ENCODE assay signal across 9 cellular contexts in genomic region chr2:12819098-12819465, GRCh38.
DNase-seq lines count a peak whose midpoint lies in the region; ATAC-seq, FAIRE-seq and TF ChIP-seq lines count a peak whose summit lies in the region.
"Had no signal": no experiment of that assay in that cellular context is flagged by ENCODE, and none has a peak within 500 bp of the region (broad histone marks: within the 10 kb centered on the region; RNA-seq: fewer than 3 reads in every experiment).

No MANE protein-coding gene starts in this region.

- no peaks in the 10 kb centered on the region for H3K9me2 ChIP-seq in MM.1S (replicated peaks; ENCODE audit: insufficient read depth, low read length)

- H3K36me3 ChIP-seq in kidney (ENCODE audit: control insufficient read depth in 1 of 2, insufficient read depth in 2 of 2, low read length in 2 of 2) (no peaks in the 10 kb centered on the region), MM.1S (replicated peaks; ENCODE audit: insufficient read depth, low read length) (no peaks in the 10 kb centered on the region)
- H3K36me3 ChIP-seq in naive thymus-derived CD4-positive, alpha-beta T cell (ENCODE audit: control insufficient read depth in 2 of 3, insufficient read depth in 3 of 3, low read length in 3 of 3): no peaks in the 10 kb centered on the region

- H3K27me3 Mint-ChIP-seq in naive thymus-derived CD4-positive, alpha-beta T cell: peaks cover 0 to 19% (median 16%) of the 10 kb centered on the region in 5 donors

- H3K9me3 Mint-ChIP-seq in naive thymus-derived CD4-positive, alpha-beta T cell: no peaks in the 10 kb centered on the region

- H3K27ac Mint-ChIP-seq in naive thymus-derived CD4-positive, alpha-beta T cell: no peak overlapping the region

- H3K79me2 ChIP-seq in MM.1S (ENCODE audit: low read length): no peaks in the 10 kb centered on the region

- H3K27ac ChIP-seq in kidney (ENCODE audit: low read depth in 2 of 2, low read length in 2 of 2): peak overlapping the region; percentile 86 to 88
- H3K27ac ChIP-seq in temporal lobe (ENCODE audit: low read depth, low read length): peak overlapping the region; percentile 62
- H3K27ac ChIP-seq in naive thymus-derived CD4-positive, alpha-beta T cell (ENCODE audit: low read depth, low read length): no peak overlapping the region
- no peak overlapping the region for H3K27ac ChIP-seq in MM.1S (ENCODE audit: low read length)
- H3K27ac ChIP-seq: SK-N-MC had no signal

- no peak overlapping the region for H3K4me2 ChIP-seq in MM.1S (ENCODE audit: low read depth, low read length)

- H3K9me3 ChIP-seq in kidney (ENCODE audit: control insufficient read depth in 1 of 2, low read length in 2 of 2): no peaks in the 10 kb centered on the region
- no peaks in the 10 kb centered on the region for H3K9me3 ChIP-seq in naive thymus-derived CD4-positive, alpha-beta T cell (ENCODE audit: control insufficient read depth in 2 of 3, low read length in 3 of 3)
- H3K9me3 ChIP-seq in MM.1S (replicated peaks; ENCODE audit: insufficient read depth, low read length): no peaks in the 10 kb centered on the region

- no peaks in the 10 kb centered on the region for H3K27me3 ChIP-seq in naive thymus-derived CD4-positive, alpha-beta T cell (ENCODE audit: control insufficient read depth in 2 of 2, insufficient read depth in 2 of 2, low read length in 2 of 2)
- no peaks in the 10 kb centered on the region for H3K27me3 ChIP-seq in MM.1S (replicated peaks; ENCODE audit: insufficient read depth, low read length)

- H3K4me3 ChIP-seq in kidney (ENCODE audit: low read length in 2 of 2) (no peak overlapping the region), MM.1S (ENCODE audit: low read length) (no peak overlapping the region)
- no peak overlapping the region for H3K4me3 ChIP-seq in naive thymus-derived CD4-positive, alpha-beta T cell (ENCODE audit: low read length)
- H3K4me3 ChIP-seq: SK-N-MC had no signal

- H3K4me1 ChIP-seq in kidney (ENCODE audit: control insufficient read depth in 1 of 2, insufficient read depth in 1 of 2, low read depth in 1 of 2, low read length in 2 of 2) (peaks cover 3% of the 10 kb centered on the region in 2 donors), MM.1S (ENCODE audit: low read length) (no peaks in the 10 kb centered on the region)
- H3K4me1 ChIP-seq in naive thymus-derived CD4-positive, alpha-beta T cell (ENCODE audit: control insufficient read depth in 2 of 2, insufficient read depth in 2 of 2, low read length in 2 of 2): peaks cover 0 to 23% of the 10 kb centered on the region in 2 donors

- H3K36me3 Mint-ChIP-seq in naive thymus-derived CD4-positive, alpha-beta T cell: peaks cover 0 to 3% (median 0%) of the 10 kb centered on the region in 5 donors

- peaks cover 6 to 63% (median 48%) of the 10 kb centered on the region in 7 donors for H3K4me1 Mint-ChIP-seq in naive thymus-derived CD4-positive, alpha-beta T cell

- peak overlapping the region in 1 of 10 donors; percentile 31 for H3K4me3 Mint-ChIP-seq in naive thymus-derived CD4-positive, alpha-beta T cell

- TF ChIP-seq CTCF in kidney (IDR thresholded peaks at IDR 0.05; ENCODE audit: borderline replicate concordance, extremely low read depth, insufficient read depth) (no peak), MM.1S (IDR thresholded peaks at IDR 0.05; ENCODE audit: low read length) (no peak)

- H2AFZ ChIP-seq in MM.1S (ENCODE audit: low read length): no peak overlapping the region

- no peaks in the 10 kb centered on the region for H4K20me1 ChIP-seq in MM.1S (ENCODE audit: insufficient read depth, low read length)

- DNase-seq in HS-5 (ENCODE audit: low read depth) (peak; percentile 96), astrocyte of the hippocampus (ENCODE audit: low read depth, low spot score) (peak; percentile 95), kidney (no peak), MM.1S (no peak)
- no peak for DNase-seq in naive thymus-derived CD4-positive, alpha-beta T cell

- intact Hi-C loops in kidney (cut with DNase I): no loop called here
- intact Hi-C loops in naive thymus-derived CD4-positive, alpha-beta T cell (cut with micrococcal nuclease): no loop called here

- CTCF ChIA-PET in naive thymus-derived CD4-positive, alpha-beta T cell (lab: Charles Lee): no interaction called here

- FAIRE-seq in kidney (lab: Jason Lieb, UNC): no peak

- H3K9ac ChIP-seq in kidney (ENCODE audit: low read length in 2 of 2) (peak overlapping the region in 1 of 2 donors; percentile 49), MM.1S (ENCODE audit: low read length) (no peak overlapping the region)

- ATAC-seq in GM21529 (IDR thresholded peaks at IDR 0.05; ENCODE audit: unreplicated experiment) (no peak), HG03342 (IDR thresholded peaks at IDR 0.05; ENCODE audit: unreplicated experiment) (no peak)
- no peak for ATAC-seq in naive thymus-derived CD4-positive, alpha-beta T cell

- POLR2A ChIA-PET in naive thymus-derived CD4-positive, alpha-beta T cell (lab: Charles Lee): no interaction called here

- H3F3A ChIP-seq in MM.1S (ENCODE audit: insufficient read depth, low read length): no peaks in the 10 kb centered on the region

Comparison
In these comparisons a context has a peak if more than half of its experiments do, and no peak if none do; other contexts are left out.
1. DNase-seq: peak in HS-5 (single experiment) and astrocyte of the hippocampus (single experiment); none in kidney (single experiment), naive thymus-derived CD4-positive, alpha-beta T cell (0 of 9) and MM.1S (single experiment).
2. H3K27ac ChIP-seq: peak in kidney (2 of 2) and temporal lobe (single experiment); none in naive thymus-derived CD4-positive, alpha-beta T cell (single experiment) and MM.1S (single experiment).